22 cellular contexts compared by ENCODE assay signal in the genomic region with DNA sequence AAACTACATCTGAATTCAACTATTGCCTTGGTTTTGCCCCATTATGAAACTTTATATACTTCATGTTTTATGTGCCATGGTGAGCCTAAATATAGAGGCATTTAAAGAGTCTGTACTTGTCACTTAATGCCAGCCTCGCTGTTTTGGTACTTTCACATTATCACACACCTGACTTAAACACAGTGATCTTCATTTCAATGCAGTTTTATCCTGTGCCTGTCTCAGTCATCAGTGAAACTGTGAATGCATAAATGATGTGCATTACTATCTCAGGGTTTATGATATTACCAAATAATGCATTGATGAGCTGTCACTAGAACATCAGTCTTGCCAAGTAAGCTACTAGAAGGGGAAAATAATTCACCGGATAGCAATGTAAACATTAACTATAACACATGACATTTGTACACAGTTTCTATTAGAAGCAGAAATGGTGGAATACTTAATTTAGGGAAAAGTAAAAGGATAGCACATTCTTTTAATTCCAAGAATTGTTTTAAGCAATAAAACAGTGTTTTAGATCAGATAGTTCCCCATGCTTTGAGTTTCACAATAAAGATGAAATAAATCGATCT.
"Had no signal": no experiment of that assay in that cellular context is flagged by ENCODE, and none has a peak within 500 bp of the region (broad histone marks: within the 10 kb centered on the region; RNA-seq: fewer than 3 reads in every experiment).

No MANE protein-coding gene starts in this region.

- H3K27me3 ChIP-seq: gastrocnemius medialis, ovary, right atrium auricular region, upper lobe of left lung had no signal

- DNase-seq: activated CD4-positive, alpha-beta T cell treated with anti-CD3 and anti-CD28 coated beads, Interleukin-2, amount 50 U/mL, for 4 hours; activated CD8-positive, alpha-beta memory T cell treated with anti-CD3 and anti-CD28 coated beads for 24 hours; activated effector memory CD4-positive, alpha-beta T cell treated with Interleukin-2 at 50 U/mL for 16 hours; activated naive CD4-positive, alpha-beta T cell treated with anti-CD3 and anti-CD28 coated beads for 36 hours; activated naive CD8-positive, alpha-beta T cell treated with anti-CD3 and anti-CD28 coated beads, Interleukin-2, amount 10 ng/mL, durations not matched to agents 7 days and 5 days; activated T-cell treated with anti-CD3 and anti-CD28 coated beads, Interleukin-2, amount 50 U/mL, for 72 hours; amygdala; erythroblast; gastrocnemius medialis; head of caudate nucleus; naive thymus-derived CD8-positive, alpha-beta T cell; ovary; stimulated activated CD4-positive, alpha-beta T cell treated with anti-CD3 and anti-CD28 coated beads, Interleukin-4, amount 100 ng/mL, for 24 hours; stimulated activated naive CD8-positive, alpha-beta T cell treated with anti-CD3 and anti-CD28 coated beads, Interleukin-15, Interleukin-2, amounts not matched to agents 100 U/mL and 50 U/mL, for 24 hours; T-cell; upper lobe of left lung had no signal

- H3K36me3 Mint-ChIP-seq: activated naive CD8-positive, alpha-beta T cell treated with anti-CD3 and anti-CD28 coated beads, Interleukin-2, amount 10 ng/mL, durations not matched to agents 7 days and 5 days; naive thymus-derived CD8-positive, alpha-beta T cell; T-cell had no signal

- H3K9me3 ChIP-seq: gastrocnemius medialis, ovary, prostate gland, right atrium auricular region, upper lobe of left lung had no signal

- H3K27me3 Mint-ChIP-seq: activated naive CD8-positive, alpha-beta T cell treated with anti-CD3 and anti-CD28 coated beads, Interleukin-2, amount 10 ng/mL, durations not matched to agents 7 days and 5 days had no signal

- FAIRE-seq: endometrium, keratinocyte had no signal

- H3K27ac Mint-ChIP-seq: activated naive CD4-positive, alpha-beta T cell treated with anti-CD3 and anti-CD28 coated beads for 36 hours; activated naive CD8-positive, alpha-beta T cell treated with anti-CD3 and anti-CD28 coated beads, Interleukin-2, amount 10 ng/mL, durations not matched to agents 7 days and 5 days; activated T-cell treated with anti-CD3 and anti-CD28 coated beads, Interleukin-2, amount 50 U/mL, for 72 hours; naive thymus-derived CD8-positive, alpha-beta T cell; T-cell; T-helper 2 cell treated with Interferon-gamma antibody and Interleukin-4, amounts not matched to agents 5 μg/mL and 100 μg/mL, for 36 hours had no signal

- H3K4me3 Mint-ChIP-seq: activated naive CD4-positive, alpha-beta T cell treated with anti-CD3 and anti-CD28 coated beads for 36 hours; activated naive CD8-positive, alpha-beta T cell treated with anti-CD3 and anti-CD28 coated beads, Interleukin-2, amount 10 ng/mL, durations not matched to agents 7 days and 5 days; activated T-cell treated with anti-CD3 and anti-CD28 coated beads, Interleukin-2, amount 50 U/mL, for 72 hours; naive thymus-derived CD8-positive, alpha-beta T cell; T-cell; T-helper 2 cell treated with Interferon-gamma antibody and Interleukin-4, amounts not matched to agents 5 μg/mL and 100 μg/mL, for 36 hours had no signal

- H3K27ac ChIP-seq: gastrocnemius medialis, ovary, prostate gland, right atrium auricular region, upper lobe of left lung had no signal

- H3K36me3 ChIP-seq: gastrocnemius medialis, ovary, prostate gland, right atrium auricular region, upper lobe of left lung had no signal

- H3K9me3 Mint-ChIP-seq: activated naive CD4-positive, alpha-beta T cell treated with anti-CD3 and anti-CD28 coated beads for 36 hours; activated naive CD8-positive, alpha-beta T cell treated with anti-CD3 and anti-CD28 coated beads, Interleukin-2, amount 10 ng/mL, durations not matched to agents 7 days and 5 days; activated T-cell treated with anti-CD3 and anti-CD28 coated beads, Interleukin-2, amount 50 U/mL, for 72 hours; naive thymus-derived CD8-positive, alpha-beta T cell; T-cell; T-helper 2 cell treated with Interferon-gamma antibody and Interleukin-4, amounts not matched to agents 5 μg/mL and 100 μg/mL, for 36 hours had no signal

- H3K4me3 ChIP-seq: gastrocnemius medialis, lung, ovary, prostate gland, right atrium auricular region, upper lobe of left lung had no signal

- H3K4me1 Mint-ChIP-seq: activated naive CD8-positive, alpha-beta T cell treated with anti-CD3 and anti-CD28 coated beads, Interleukin-2, amount 10 ng/mL, durations not matched to agents 7 days and 5 days; naive thymus-derived CD8-positive, alpha-beta T cell; T-cell had no signal

- ATAC-seq: activated T-cell treated with anti-CD3 and anti-CD28 coated beads, Interleukin-2, amount 50 U/mL, for 72 hours; gastrocnemius medialis; naive thymus-derived CD8-positive, alpha-beta T cell; stimulated activated naive CD8-positive, alpha-beta T cell treated with anti-CD3 and anti-CD28 coated beads, Interleukin-15, Interleukin-2, amounts not matched to agents 100 U/mL and 50 U/mL, for 24 hours; T-cell had no signal

- H3K4me1 ChIP-seq: gastrocnemius medialis, prostate gland, right atrium auricular region, upper lobe of left lung had no signal
